In the genomic region with DNA sequence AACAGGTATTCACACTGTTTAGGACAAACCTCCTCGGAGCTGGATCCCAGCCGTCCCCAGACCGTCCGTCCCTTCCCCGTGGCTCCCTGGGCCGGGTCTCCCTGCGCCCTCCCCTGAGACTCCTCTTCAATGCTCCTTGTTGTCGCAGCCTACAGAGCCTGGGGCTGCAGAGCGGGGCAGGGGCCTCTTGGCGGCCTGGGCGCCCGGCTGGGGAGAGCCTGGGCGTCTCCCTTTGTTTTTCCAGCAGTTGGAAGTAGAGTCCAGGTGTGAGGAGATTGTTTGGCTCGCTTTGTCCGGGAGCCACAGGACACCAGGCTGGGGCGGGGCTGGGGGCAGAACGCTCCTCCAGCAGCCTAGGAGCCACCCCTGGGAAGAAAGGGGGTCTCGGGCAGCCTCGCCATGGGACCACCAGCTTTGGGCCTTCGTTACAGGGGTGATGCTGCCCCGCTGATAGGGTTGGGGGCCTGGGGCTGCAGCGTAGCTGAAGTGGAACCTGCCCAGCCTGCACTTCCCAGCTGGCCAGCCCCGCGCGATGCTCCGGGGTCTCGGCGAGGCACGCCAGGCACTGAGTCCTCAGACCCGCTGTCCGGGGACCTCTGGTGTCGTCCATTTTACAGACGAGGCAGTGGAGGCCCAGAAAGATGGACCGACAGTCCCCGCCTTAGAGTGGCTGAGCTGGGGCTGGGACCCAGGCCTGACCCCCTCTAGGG, we compare ENCODE assay signal across 15 cellular contexts.
"Had no signal": no experiment of that assay in that cellular context is flagged by ENCODE, and none has a peak within 500 bp of the region (broad histone marks: within the 10 kb centered on the region; RNA-seq: fewer than 3 reads in every experiment).

No MANE protein-coding gene starts in this region.

- H3K4me1 ChIP-seq: colonic mucosa, psoas muscle, suprapubic skin had no signal

- H3K27ac ChIP-seq: colonic mucosa, psoas muscle, suprapubic skin had no signal

- H3K36me3 ChIP-seq: colonic mucosa, suprapubic skin had no signal

- H3K27me3 ChIP-seq: colonic mucosa had no signal

- H3K9me3 ChIP-seq: colonic mucosa, psoas muscle, suprapubic skin had no signal

- H3K36me3 Mint-ChIP-seq: activated CD4-positive, alpha-beta memory T cell treated with anti-CD3 and anti-CD28 coated beads for 36 hours; activated naive CD4-positive, alpha-beta T cell treated with anti-CD3 and anti-CD28 coated beads, Interleukin-2, amount 50 U/mL, for 24 hours; natural killer cell treated with Interleukin-12 subunit alpha and Interleukin-12 subunit beta and Interleukin-15 and Interleukin-18, amount 100 ng/mL, for 72 hours had no signal

- H3K4me1 Mint-ChIP-seq: activated naive CD4-positive, alpha-beta T cell treated with anti-CD3 and anti-CD28 coated beads, Interleukin-2, amount 50 U/mL, for 24 hours had no signal

- H3K27ac Mint-ChIP-seq: activated CD4-positive, alpha-beta memory T cell treated with anti-CD3 and anti-CD28 coated beads for 36 hours; activated naive CD4-positive, alpha-beta T cell treated with anti-CD3 and anti-CD28 coated beads, Interleukin-2, amount 50 U/mL, for 24 hours; activated T-cell treated with anti-CD3 and anti-CD28 coated beads, Interleukin-2, amount 50 U/mL, for 24 hours; natural killer cell treated with Interleukin-12 subunit alpha and Interleukin-12 subunit beta and Interleukin-15 and Interleukin-18, amount 100 ng/mL, for 72 hours had no signal

- H3K27me3 Mint-ChIP-seq: activated naive CD4-positive, alpha-beta T cell treated with anti-CD3 and anti-CD28 coated beads, Interleukin-2, amount 50 U/mL, for 24 hours; natural killer cell treated with Interleukin-12 subunit alpha and Interleukin-12 subunit beta and Interleukin-15 and Interleukin-18, amount 100 ng/mL, for 72 hours had no signal

- H3K4me3 Mint-ChIP-seq: activated CD4-positive, alpha-beta memory T cell treated with anti-CD3 and anti-CD28 coated beads for 36 hours; activated naive CD4-positive, alpha-beta T cell treated with anti-CD3 and anti-CD28 coated beads, Interleukin-2, amount 50 U/mL, for 24 hours; activated T-cell treated with anti-CD3 and anti-CD28 coated beads, Interleukin-2, amount 50 U/mL, for 24 hours; natural killer cell treated with Interleukin-12 subunit alpha and Interleukin-12 subunit beta and Interleukin-15 and Interleukin-18, amount 100 ng/mL, for 72 hours had no signal

- H3K9me3 Mint-ChIP-seq: activated CD4-positive, alpha-beta memory T cell treated with anti-CD3 and anti-CD28 coated beads for 36 hours; activated naive CD4-positive, alpha-beta T cell treated with anti-CD3 and anti-CD28 coated beads, Interleukin-2, amount 50 U/mL, for 24 hours; activated T-cell treated with anti-CD3 and anti-CD28 coated beads, Interleukin-2, amount 50 U/mL, for 24 hours; natural killer cell treated with Interleukin-12 subunit alpha and Interleukin-12 subunit beta and Interleukin-15 and Interleukin-18, amount 100 ng/mL, for 72 hours had no signal

- DNase-seq: activated CD4-positive, alpha-beta memory T cell treated with anti-CD3 and anti-CD28 coated beads for 36 hours; activated CD4-positive, CD25-positive, alpha-beta regulatory T cell treated with anti-CD3 and anti-CD28 coated beads, Interleukin-2, amount 50 U/mL, for 72 hours; activated effector memory CD4-positive, alpha-beta T cell treated with Interleukin-2 at 50 U/mL for 16 hours; activated T-cell treated with anti-CD3 and anti-CD28 coated beads, Interleukin-2, amount 50 U/mL, for 24 hours; central memory CD4-positive, alpha-beta T cell; colonic mucosa; foreskin fibroblast; hypothalamus; kidney glomerular epithelial cell; mesenchymal stem cell; psoas muscle; stimulated activated naive CD8-positive, alpha-beta T cell treated with anti-CD3 and anti-CD28 coated beads, Interleukin-15, Interleukin-2, amounts not matched to agents 100 U/mL and 50 U/mL, for 24 hours had no signal

- H3K4me3 ChIP-seq: colonic mucosa, psoas muscle, suprapubic skin had no signal
